ENCODE assay signal across 8 cellular contexts in genomic region chr22:24175160-24175808, GRCh38. TPM values are rescaled to one million over a fixed set of nuclear protein-coding genes. Genes with fewer than 3 reads are reported as not detected.
DNase-seq lines count a peak whose midpoint lies in the region; ATAC-seq and TF ChIP-seq lines count a peak whose summit lies in the region.

No MANE protein-coding gene starts in this region.

- H3K4me3 ChIP-seq in GM12864 (ENCODE audit: low read depth, low read length) (no peak overlapping the region), NB4 (ENCODE audit: low read depth, low read length) (no peak overlapping the region), lower leg skin (ENCODE audit: low read depth, poor library complexity, severe bottlenecking) (no peak overlapping the region)

- ATAC-seq in HG02973 (IDR thresholded peaks at IDR 0.05; ENCODE audit: unreplicated experiment): no peak

- TF ChIP-seq CTCF in GM12864 (IDR thresholded peaks at IDR 0.05; ENCODE audit: low read depth, low read length, missing control alignments) (peak; percentile 88), NB4 (IDR thresholded peaks at IDR 0.05; ENCODE audit: low read depth, low read length) (peak; percentile 69), lower leg skin (IDR thresholded peaks at IDR 0.05) (peak in 1 of 3 donors; percentile 83)

- no peak for DNase-seq in GM12864 (ENCODE audit: low read depth)
- DNase-seq in NB4 (ENCODE audit: low read depth): peak; percentile 73
- DNase-seq in activated CD4-positive, alpha-beta T cell treated with anti-CD3 and anti-CD28 coated beads, Interleukin-2, amount 50 U/mL, for 48 hours: peak; percentile 70 to 73
- DNase-seq in dermis blood vessel endothelial cell: peak; percentile 90
- peak; percentile 63 to 94 for DNase-seq in lower leg skin (ENCODE audit: low spot score in 2 of 2)
- DNase-seq in stimulated activated CD4-positive, alpha-beta T cell treated with anti-CD3 and anti-CD28 coated beads, TNF-alpha, amount 100 ng/mL, for 24 hours (ENCODE audit: low read depth in 3 of 3): peak; percentile 30 to 59 (median 34)
- no peak for DNase-seq in NCI-H1048 (lab: John Stamatoyannopoulos, UW)

- intact Hi-C loops in lower leg skin (cut with DNase I; ENCODE audit: low total_unique reads): no loop called here

- no peak for TF ChIP-seq POLR2A in NB4 (IDR thresholded peaks at IDR 0.05; ENCODE audit: extremely low read depth, insufficient read length)
- no peak for TF ChIP-seq POLR2A in lower leg skin (IDR thresholded peaks at IDR 0.05)

- 41 to 47% methylated on average over 10 to 11 of the region's 11 CpGs for WGBS in lower leg skin, 2 donors

RNA-seq across cellular contexts. Expression of gene SUSD2, which starts 6.0 kb away (rescaled TPM):
- 0.34 and 0.60 TPM in 2 replicates for total RNA-seq in dermis blood vessel endothelial cell
- total RNA-seq in lower leg skin: 10 to 100 TPM; 18.3 to 74.3 (median 27.0) TPM

Comparison
In these comparisons a context has a peak if more than half of its experiments do, and no peak if none do; other contexts are left out.
1. DNase-seq: peak in NB4 (single experiment), activated CD4-positive, alpha-beta T cell treated with anti-CD3 and anti-CD28 coated beads, Interleukin-2, amount 50 U/mL, for 48 hours (2 of 2), dermis blood vessel endothelial cell (single experiment), lower leg skin (2 of 2) and stimulated activated CD4-positive, alpha-beta T cell treated with anti-CD3 and anti-CD28 coated beads, TNF-alpha, amount 100 ng/mL, for 24 hours (3 of 3); none in GM12864 (single experiment) and NCI-H1048 (single experiment).
2. RNA of gene SUSD2, which starts 6.0 kb away (total RNA-seq): 18.3 to 74.3 TPM in lower leg skin; 0.34 to 0.60 TPM in dermis blood vessel endothelial cell; every median in the first group is over 10 times any median in the second.